In genomic region chr20:62119591-62120364, GRCh38 we compare ENCODE assay signal across 10 cellular contexts. TPM values are rescaled to one million over a fixed set of nuclear protein-coding genes. Genes with fewer than 3 reads are reported as not detected.
A peak's percentile ranks its signal among the peaks of the same experiment; 100 is the strongest.
DNase-seq lines count a peak whose midpoint lies in the region; ATAC-seq, FAIRE-seq and TF ChIP-seq lines count a peak whose summit lies in the region.
"Had no signal": no experiment of that assay in that cellular context is flagged by ENCODE, and none has a peak within 500 bp of the region (broad histone marks: within the 10 kb centered on the region; RNA-seq: fewer than 3 reads in every experiment).

No MANE protein-coding gene starts in this region.

- H3K4me3 Mint-ChIP-seq in activated naive CD4-positive, alpha-beta T cell treated with anti-CD3 and anti-CD28 coated beads, Interleukin-2, amount 10 ng/mL, durations not matched to agents 7 days and 5 days = peak overlapping the region; percentile 5

- H3K9me3 ChIP-seq in tibial artery = no peaks in the 10 kb centered on the region
- H3K9me3 ChIP-seq: breast epithelium, esophagus squamous epithelium had no signal

- peaks cover 16% of the 10 kb centered on the region for H3K36me3 Mint-ChIP-seq in activated naive CD4-positive, alpha-beta T cell treated with anti-CD3 and anti-CD28 coated beads, Interleukin-2, amount 10 ng/mL, durations not matched to agents 7 days and 5 days

- peaks cover 0 to 4% (median 4%) of the 10 kb centered on the region in 3 donors for H3K36me3 ChIP-seq in tibial artery
- H3K36me3 ChIP-seq: breast epithelium had no signal

- TF ChIP-seq CTCF in tibial artery (IDR thresholded peaks at IDR 0.05) (no peak), D721Med (IDR thresholded peaks at IDR 0.05; ENCODE audit: insufficient read depth, missing control alignments) (no peak)

- peak; percentile 24 for ATAC-seq in left colon

- H3K9me3 Mint-ChIP-seq in activated naive CD4-positive, alpha-beta T cell treated with anti-CD3 and anti-CD28 coated beads, Interleukin-2, amount 10 ng/mL, durations not matched to agents 7 days and 5 days = peaks cover 5% of the 10 kb centered on the region

- H3K4me1 ChIP-seq in tibial artery = peaks cover 0 to 39% (median 36%) of the 10 kb centered on the region in 4 donors

- intact Hi-C loops in left colon (cut with DNase I, micrococcal nuclease) (loop anchor here in 1 of 2 donors (5.0 kb wide), 1 partner anchor 52 kb away; the partner anchor contains the start of gene TAF4), tibial artery (cut with DNase I; ENCODE audit: low total_unique reads) (loop anchor here (5.0 kb wide), 1 partner anchor 52 kb away; the partner anchor contains the start of gene TAF4)

- peaks cover 8% of the 10 kb centered on the region for H3K27me3 Mint-ChIP-seq in activated naive CD4-positive, alpha-beta T cell treated with anti-CD3 and anti-CD28 coated beads, Interleukin-2, amount 10 ng/mL, durations not matched to agents 7 days and 5 days

- H3K4me3 ChIP-seq in tibial artery = no peak overlapping the region
- H3K4me3 ChIP-seq: breast epithelium, esophagus squamous epithelium had no signal

- CTCF ChIA-PET in activated naive CD4-positive, alpha-beta T cell treated with anti-CD3 and anti-CD28 coated beads, Interleukin-2, amount 10 ng/mL, durations not matched to agents 7 days and 5 days (lab: Charles Lee) = interaction anchor here (1.3 kb wide), 1 partner anchor 53 kb away, joined by 3 read pairs; no protein-coding TSS in a partner anchor

- DNase-seq in activated naive CD4-positive, alpha-beta T cell treated with anti-CD3 and anti-CD28 coated beads, Interleukin-2, amount 10 ng/mL, durations not matched to agents 7 days and 5 days = no peak
- DNase-seq in activated naive CD4-positive, alpha-beta T cell treated with Interleukin-2 at 50 U/mL for 16 hours = no peak
- DNase-seq in left colon (peak; percentile 48 to 69), tibial artery (no peak), D721Med (ENCODE audit: insufficient read length, low spot score) (no peak), NCI-H1417 treated with DMSO at 0.1 percent for 48 hours (lab: John Stamatoyannopoulos, UW) (no peak)
- DNase-seq: activated CD8-positive, alpha-beta memory T cell treated with anti-CD3 and anti-CD28 coated beads, Interleukin-2, amount 50 U/mL, for 48 hours; esophagus squamous epithelium had no signal

- FAIRE-seq in D721Med (lab: Jason Lieb, UNC) = no peak

- H3K27ac ChIP-seq in tibial artery = peak overlapping the region; percentile 90 to 95
- H3K27ac ChIP-seq: breast epithelium, esophagus squamous epithelium had no signal

- peak overlapping the region; percentile 43 for H3K27ac Mint-ChIP-seq in activated naive CD4-positive, alpha-beta T cell treated with anti-CD3 and anti-CD28 coated beads, Interleukin-2, amount 10 ng/mL, durations not matched to agents 7 days and 5 days
- H3K27ac Mint-ChIP-seq: T-helper 1 cell treated with Interleukin-12 subunit alpha and Interleukin-12 subunit beta and Interleukin-4 antibody, amounts not matched to agents 30 μg/mL and 1 μg/mL, for 36 hours had no signal

- peaks cover 60% of the 10 kb centered on the region for H3K4me1 Mint-ChIP-seq in activated naive CD4-positive, alpha-beta T cell treated with anti-CD3 and anti-CD28 coated beads, Interleukin-2, amount 10 ng/mL, durations not matched to agents 7 days and 5 days

- peaks cover 0 to 19% of the 10 kb centered on the region in 2 donors for H3K27me3 ChIP-seq in tibial artery

RNA-seq across cellular contexts. Expression of gene LSM14B, which starts 2.5 kb away (rescaled TPM):
- total RNA-seq in left colon = 10 to 100 TPM; 33.0 to 36.3 TPM

RNA-seq across cellular contexts. Expression of gene PSMA7, which starts 23.4 kb away (rescaled TPM):
- total RNA-seq in left colon = 100 to 1,000 TPM; 148 to 178 TPM

RNA-seq across cellular contexts. Expression of gene SS18L1, which starts 23.8 kb away (rescaled TPM):
- 10 to 100 TPM; 11.3 to 17.2 TPM for total RNA-seq in left colon

RNA-seq across cellular contexts. Expression of gene TAF4, which starts 54.1 kb away (rescaled TPM):
- total RNA-seq in left colon = 10 to 100 TPM; 22.1 to 28.2 TPM

Comparison
In these comparisons a context has a peak if more than half of its experiments do, and no peak if none do; other contexts are left out.
1. DNase-seq: peak in left colon (2 of 2); none in activated naive CD4-positive, alpha-beta T cell treated with anti-CD3 and anti-CD28 coated beads, Interleukin-2, amount 10 ng/mL, durations not matched to agents 7 days and 5 days (single experiment), activated naive CD4-positive, alpha-beta T cell treated with Interleukin-2 at 50 U/mL for 16 hours (single experiment), tibial artery (0 of 2), D721Med (single experiment) and NCI-H1417 treated with DMSO at 0.1 percent for 48 hours (single experiment).